In the genomic region with DNA sequence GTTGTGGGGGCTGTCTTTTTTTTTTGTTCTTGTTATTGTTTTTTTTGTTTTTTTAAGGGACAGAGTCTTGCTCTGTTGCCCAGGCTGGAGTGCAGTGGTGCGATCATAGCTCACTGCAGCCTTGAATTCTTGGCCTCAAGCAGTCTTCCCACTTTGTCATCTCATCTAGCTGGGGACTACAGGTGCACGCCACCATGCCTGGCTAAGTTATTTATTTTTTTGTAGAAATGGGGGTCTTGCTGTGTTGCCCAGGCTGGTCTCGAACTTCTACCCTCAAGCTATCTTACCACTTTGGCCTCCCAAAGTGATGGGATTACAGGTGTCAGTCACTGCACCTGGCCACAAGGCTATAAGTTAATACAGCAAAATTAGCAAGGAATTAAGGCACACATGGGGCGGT, we compare ENCODE assay signal across 22 cellular contexts.
"Had no signal": no experiment of that assay in that cellular context is flagged by ENCODE, and none has a peak within 500 bp of the region (broad histone marks: within the 10 kb centered on the region; RNA-seq: fewer than 3 reads in every experiment).

No MANE protein-coding gene starts in this region.

- H3K27ac ChIP-seq: SJCRH30, SK-N-MC had no signal

- H3K27me3 ChIP-seq: SJCRH30 had no signal

- ATAC-seq: Panc1, PC-3, Right ventricle myocardium inferior had no signal

- DNase-seq: KBM-7, NCI-H1092, NCI-H1105 treated with DMSO at 0.1 percent for 48 hours, NCI-H1417 treated with DMSO at 0.1 percent for 48 hours, NCI-H146, NCI-H1694 treated with DMSO at 0.1 percent for 48 hours, NCI-H1930, NCI-H2081, NCI-H2107, NCI-H2227 treated with DMSO at 0.1 percent for 48 hours, NCI-H446, NCI-H510A, NCI-H524 treated with DMSO at 0.1 percent for 48 hours, NCI-H69, NCI-H774, PC-3, SHP77 treated with DMSO at 0.1 percent for 48 hours, SJCRH30 had no signal

- H3K4me3 ChIP-seq: SJCRH30, SK-N-MC had no signal

- H3K27me3 Mint-ChIP-seq: IgD-negative memory B cell had no signal

- H3K4me1 ChIP-seq: SJCRH30 had no signal

- H3K9me3 Mint-ChIP-seq: IgD-negative memory B cell had no signal

- H3K9me3 ChIP-seq: SJCRH30 had no signal
